ENCODE assay signal across 1 cellular context in the genomic region with DNA sequence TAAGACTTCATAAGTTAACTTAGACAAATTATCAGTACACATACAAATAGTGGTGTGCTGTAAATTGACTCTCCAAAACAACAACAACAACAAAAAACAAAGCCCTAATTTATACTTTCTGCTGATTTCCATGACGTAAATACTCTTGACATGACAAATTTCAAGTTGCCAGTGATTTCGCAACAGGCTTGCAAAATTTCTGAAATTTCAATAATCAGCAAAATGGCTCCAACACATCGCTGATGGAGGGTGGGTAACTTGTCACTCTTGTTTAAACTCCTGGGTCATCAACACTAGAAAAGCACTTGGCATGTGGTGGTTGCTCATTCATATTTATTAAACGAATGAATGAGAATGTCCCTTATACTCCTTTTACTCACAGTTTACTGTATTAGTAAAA.
A peak's percentile ranks its signal among the peaks of the same experiment; 100 is the strongest.
TF ChIP-seq lines count a peak whose summit lies in the region.

No MANE protein-coding gene starts in this region.

TF ChIP-seq in K562, 482 proteins besides CTCF, POLR2A, EP300 and RAD21 (continued from another document):
- no peak for TF ChIP-seq PREB (CRISPR knock-in tag; IDR thresholded peaks at IDR 0.05)
- no peak for TF ChIP-seq POU5F1 (IDR thresholded peaks at IDR 0.05; ENCODE audit: borderline replicate concordance, low read depth, low read length, partially characterized antibody)
- TF ChIP-seq CEBPG (CRISPR knock-in tag; IDR thresholded peaks at IDR 0.05), result no peak
- TF ChIP-seq CEBPG (tag; conservative IDR thresholded peaks at IDR 0.05 in 1 of 2, IDR thresholded peaks at IDR 0.05 in 1 of 2), result peak in 1 of 2 experiments; percentile 38; a peak in 1 of 4 replicates
- no peak for TF ChIP-seq RBM15 (IDR thresholded peaks at IDR 0.05; ENCODE audit: insufficient read depth, low read length)
